In the genomic region with DNA sequence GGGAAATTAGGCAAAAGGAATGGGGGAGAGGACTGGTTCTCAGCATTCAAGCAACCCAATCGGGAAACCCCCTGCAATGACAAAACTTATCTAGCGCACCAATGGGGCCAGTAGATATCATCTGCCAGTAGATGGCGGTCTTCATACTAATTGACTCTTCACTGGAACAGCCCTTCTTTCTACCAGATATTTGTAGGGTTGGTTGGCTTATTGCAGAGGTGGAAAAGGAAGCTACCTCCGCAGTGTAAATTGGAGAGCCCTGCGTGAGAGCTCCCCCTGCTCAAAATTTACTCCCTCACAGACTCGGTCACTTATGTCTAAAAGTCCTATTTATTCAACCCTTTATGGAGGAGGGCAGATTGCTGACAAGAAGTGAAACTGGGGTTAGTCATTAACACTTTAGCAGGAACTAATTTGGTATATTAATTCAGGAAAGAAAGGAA, we compare ENCODE assay signal across 8 cellular contexts.
DNase-seq lines count a peak whose midpoint lies in the region; ATAC-seq lines count a peak whose summit lies in the region.

No MANE protein-coding gene starts in this region.

- peak; percentile 83 for ATAC-seq in GM21360 (IDR thresholded peaks at IDR 0.05; ENCODE audit: unreplicated experiment)
- ATAC-seq in HG03565 (IDR thresholded peaks at IDR 0.05; ENCODE audit: unreplicated experiment) = peak; percentile 72

- DNase-seq in DMS53 (lab: John Stamatoyannopoulos, UW) (peak; percentile 99), SKM-1 treated with dmso at 0.1 percent for 144 hours (lab: John Stamatoyannopoulos, UW; ENCODE audit: unreplicated experiment) (peak; percentile 23), iPS DF 4.7 (ENCODE audit: extremely low read depth, low spot score) (peak; percentile 82), caudate nucleus (lab: John Stamatoyannopoulos, UW) (no peak)
- peak; percentile 45 for DNase-seq in activated naive CD8-positive, alpha-beta T cell treated with anti-CD3 and anti-CD28 coated beads, Interleukin-2, amount 50 U/mL, for 16 hours (ENCODE audit: low read depth, low spot score)
- peak; percentile 36 to 72 (median 58) for DNase-seq in stimulated activated CD4-positive, alpha-beta T cell treated with anti-CD3 and anti-CD28 coated beads, TNF-alpha, amount 100 ng/mL, for 24 hours (ENCODE audit: low read depth in 3 of 3)

- no peak overlapping the region for H3K27ac ChIP-seq in caudate nucleus (ENCODE audit: low read depth, low read length)

Comparison
In these comparisons a context has a peak if more than half of its experiments do, and no peak if none do; other contexts are left out.
1. DNase-seq: peak in DMS53 (single experiment), SKM-1 treated with dmso at 0.1 percent for 144 hours (single experiment), activated naive CD8-positive, alpha-beta T cell treated with anti-CD3 and anti-CD28 coated beads, Interleukin-2, amount 50 U/mL, for 16 hours (single experiment), iPS DF 4.7 (single experiment) and stimulated activated CD4-positive, alpha-beta T cell treated with anti-CD3 and anti-CD28 coated beads, TNF-alpha, amount 100 ng/mL, for 24 hours (3 of 3); none in caudate nucleus (0 of 61).